In genomic region chr10:110163192-110163773, GRCh38 we compare ENCODE assay signal across 26 cellular contexts. TPM values are rescaled to one million over a fixed set of nuclear protein-coding genes. Genes with fewer than 3 reads are reported as not detected.
A peak's percentile ranks its signal among the peaks of the same experiment; 100 is the strongest.
DNase-seq lines count a peak whose midpoint lies in the region; ATAC-seq, FAIRE-seq and TF ChIP-seq lines count a peak whose summit lies in the region.
"Had no signal": no experiment of that assay in that cellular context is flagged by ENCODE, and none has a peak within 500 bp of the region (broad histone marks: within the 10 kb centered on the region; RNA-seq: fewer than 3 reads in every experiment).

No MANE protein-coding gene starts in this region.

- no peaks in the 10 kb centered on the region for H3K9me3 Mint-ChIP-seq in progenitor cell of endocrine pancreas (ENCODE audit: low read depth)
- H3K9me3 Mint-ChIP-seq: HFFc6; mesothelial cell of epicardium; nephron; stimulated activated naive CD8-positive, alpha-beta T cell treated with anti-CD3 and anti-CD28 coated beads, Interleukin-15, amount 100 ng/mL, for 72 hours; T-cell; type B pancreatic cell had no signal

- no peak overlapping the region for H3K4me3 Mint-ChIP-seq in progenitor cell of endocrine pancreas (ENCODE audit: low read depth)
- H3K4me3 Mint-ChIP-seq: HFFc6; mesothelial cell of epicardium; nephron; stimulated activated naive CD8-positive, alpha-beta T cell treated with anti-CD3 and anti-CD28 coated beads, Interleukin-15, amount 100 ng/mL, for 72 hours; T-cell; type B pancreatic cell had no signal

- peaks cover 17% of the 10 kb centered on the region for H3K4me1 Mint-ChIP-seq in progenitor cell of endocrine pancreas (ENCODE audit: low read depth)

- H3K27ac Mint-ChIP-seq in progenitor cell of endocrine pancreas: peak overlapping the region; percentile 27
- H3K27ac Mint-ChIP-seq: HFFc6; mesothelial cell of epicardium; nephron; stimulated activated naive CD8-positive, alpha-beta T cell treated with anti-CD3 and anti-CD28 coated beads, Interleukin-15, amount 100 ng/mL, for 72 hours; T-cell; type B pancreatic cell had no signal

- BruUV-seq in K562 (replicated peaks; lab: Mats Ljungman, UMichigan): no TSS peak

- TF ChIP-seq POLR2A in K562 (conservative IDR thresholded peaks at IDR 0.05): no peak

- TF ChIP-seq RAD21 in K562 (CRISPR knock-in tag; conservative IDR thresholded peaks at IDR 0.05 in 1 of 2, IDR thresholded peaks at IDR 0.05 in 1 of 2): no peak

- POLR2A ChIA-PET in K562 (lab: Yijun Ruan, JAX): interaction anchor here (0.5 to 0.6 kb wide), 2 partner anchors 56 to 708 kb away, joined by 3 to 4 read pairs; partner anchors contain the start of gene PDCD4

- no peak for FAIRE-seq in K562 (lab: Jason Lieb, UNC)
- FAIRE-seq: bronchial epithelial cell, frontal cortex had no signal

- H3K4me2 ChIP-seq in K562 (ENCODE audit: insufficient read depth, low read length): no peak overlapping the region

- in situ Hi-C loops in K562 (cut with MboI): no loop called here

- H3K27me3 ChIP-seq in K562 (ENCODE audit: control insufficient read depth in 2 of 2, insufficient read depth in 2 of 2, low read length in 2 of 2): peaks cover 6 to 41% of the 10 kb centered on the region in 2 experiments; a peak in 4 of 5 replicates

- DNase-seq in NCI-H1105 treated with DMSO at 0.1 percent for 48 hours (lab: John Stamatoyannopoulos, UW): peak; percentile 1
- DNase-seq in NCI-H1105 (lab: John Stamatoyannopoulos, UW): no peak
- peak; percentile 51 for DNase-seq in NCI-H2107 treated with DMSO at 0.1 percent for 48 hours (lab: John Stamatoyannopoulos, UW; ENCODE audit: unreplicated experiment)
- no peak for DNase-seq in K562 (ENCODE audit: extremely low read depth in 1 of 4, low spot score in 3 of 4)
- no peak for DNase-seq in progenitor cell of endocrine pancreas (ENCODE audit: low spot score, unreplicated experiment)
- DNase-seq in NCI-H128 (lab: John Stamatoyannopoulos, UW; ENCODE audit: unreplicated experiment): no peak
- DNase-seq: activated CD4-positive, alpha-beta T cell treated with anti-CD3 and anti-CD28 coated beads for 48 hours; adrenal gland; C1 segment of cervical spinal cord; GDM1; HFFc6; NCI-H1436 treated with DMSO at 0.1 percent for 48 hours; OCI-M1; stimulated activated CD4-positive, alpha-beta T cell treated with anti-CD3 and anti-CD28 coated beads, Interleukin-4, amount 100 ng/mL, for 1 hour; stimulated activated naive CD8-positive, alpha-beta T cell treated with anti-CD3 and anti-CD28 coated beads, Interleukin-15, amount 100 ng/mL, for 72 hours had no signal

- TF ChIP-seq CTCF in K562 (IDR thresholded peaks at IDR 0.05 in 2 of 3, conservative IDR thresholded peaks at IDR 0.05 in 1 of 3; ENCODE audit: insufficient read depth in 2 of 3, low read depth in 1 of 3, low read length in 3 of 3) (no peak), progenitor cell of endocrine pancreas (IDR thresholded peaks at IDR 0.05; ENCODE audit: unreplicated experiment) (no peak)

- H3K36me3 Mint-ChIP-seq in progenitor cell of endocrine pancreas (ENCODE audit: insufficient read depth): no peaks in the 10 kb centered on the region
- H3K36me3 Mint-ChIP-seq: mesothelial cell of epicardium, T-cell, type B pancreatic cell had no signal

- 10% methylated on average over 5 of the region's 5 CpGs for WGBS in K562 (ENCODE audit: insufficient coverage, low coverage, missing lambda C conversion rate)

- no peak overlapping the region for H3K27ac ChIP-seq in K562 (ENCODE audit: extremely low read depth, low read depth, low read length)
- H3K27ac ChIP-seq: adrenal gland, epithelial cell of prostate, prostate gland, skin epidermis had no signal

- no peaks in the 10 kb centered on the region for H3K36me3 ChIP-seq in K562 (ENCODE audit: control insufficient read depth, insufficient read depth, low read length)
- H3K36me3 ChIP-seq: adrenal gland, prostate gland had no signal

- H2AFZ ChIP-seq in K562 (ENCODE audit: low read depth, low read length): no peak overlapping the region

- intact Hi-C loops in K562 (cut with micrococcal nuclease): no loop called here

- CTCF ChIA-PET in K562 (lab: Yijun Ruan, JAX; ENCODE audit: low intra/inter-chr PET ratio): no interaction called here

- no peak overlapping the region for H3K9ac ChIP-seq in K562 (ENCODE audit: insufficient read depth in 1 of 2, low read depth in 2 of 2, low read length in 2 of 2)

- no peaks in the 10 kb centered on the region for H4K20me1 ChIP-seq in K562 (replicated peaks; ENCODE audit: control insufficient read depth, insufficient read depth, low read length)

- no peaks in the 10 kb centered on the region for H3K9me1 ChIP-seq in K562 (ENCODE audit: control insufficient read depth, insufficient read depth, low read length)

- ATAC-seq in K562 (no peak), HG03439 (IDR thresholded peaks at IDR 0.05; ENCODE audit: unreplicated experiment) (no peak), HG03135 (IDR thresholded peaks at IDR 0.05; ENCODE audit: unreplicated experiment) (no peak)
- ATAC-seq: stimulated activated naive CD8-positive, alpha-beta T cell treated with anti-CD3 and anti-CD28 coated beads, Interleukin-15, amount 100 ng/mL, for 72 hours; T-cell had no signal

- H3K79me2 ChIP-seq in K562 (ENCODE audit: control insufficient read depth, insufficient read depth, low read length): no peaks in the 10 kb centered on the region

- no peaks in the 10 kb centered on the region; a peak in 1 of 5 replicates for H3K4me1 ChIP-seq in K562 (replicated peaks in 1 of 2; ENCODE audit: control insufficient read depth in 2 of 2, insufficient read depth in 2 of 2, low read length in 2 of 2)
- H3K4me1 ChIP-seq: adrenal gland, prostate gland had no signal

- no peaks in the 10 kb centered on the region for H3K9me3 ChIP-seq in K562 (replicated peaks; ENCODE audit: control insufficient read depth, insufficient read depth, low read depth, low read length)
- H3K9me3 ChIP-seq: adrenal gland, prostate gland had no signal

- TF ChIP-seq EP300 in K562 (IDR thresholded peaks at IDR 0.05; ENCODE audit: low read length): no peak

- no peak overlapping the region for H3K4me3 ChIP-seq in K562
- H3K4me3 ChIP-seq: adrenal gland, prostate gland, skin epidermis had no signal

- H3K27me3 Mint-ChIP-seq in progenitor cell of endocrine pancreas: peaks cover 14% of the 10 kb centered on the region

TF ChIP-seq in K562, 482 proteins besides CTCF, POLR2A, EP300 and RAD21:
- no peak for TF ChIP-seq ZNF12 (CRISPR knock-in tag; IDR thresholded peaks at IDR 0.05)
- TF ChIP-seq ZNF239 (CRISPR knock-in tag; IDR thresholded peaks at IDR 0.05): peak; percentile 33; the same call in 1 of the 2 replicates
- TF ChIP-seq TCF3 (CRISPR knock-in tag; IDR thresholded peaks at IDR 0.05): no peak

RNA-seq across cellular contexts. Expression of gene MXI1, which starts 44.1 kb away (rescaled TPM):
- total RNA-seq in K562 (2011; cell fraction: chromatin; rRNA removed; ENCODE audit: low replicate concordance): 6.0 and 16.1 TPM in 2 replicates
- total RNA-seq in K562 (2011; cell fraction: nucleolus; rRNA removed): 4.0 and 5.7 TPM in 2 replicates
- total RNA-seq in K562 (2011; cell fraction: nucleoplasm; rRNA removed): 9.7 and 17.9 TPM in 2 replicates
- total RNA-seq in K562 (2014; rRNA removed): 14.3 and 18.2 TPM in 2 replicates
- total RNA-seq in K562 (2014; rRNA removed; fragmentation: Illumina TruSeq; extraction: Trizol): 14.8 and 21.2 TPM in 2 replicates
- total RNA-seq in K562 (2015; rRNA removed; fragmentation: Illumina TruSeq; extraction: Trizol): 8.0 and 9.1 TPM in 2 replicates
- 16.4 and 17.8 TPM in 2 replicates for total RNA-seq in K562 (2021)
- 23.7 and 24.4 TPM in 2 replicates for polyA plus RNA-seq in K562 (2011; rRNA removed)
- polyA plus RNA-seq in K562 (2011; cell fraction: cytosol; rRNA removed): 10.5 and 13.2 TPM in 2 replicates
- 18.3 and 28.9 TPM in 2 replicates for polyA plus RNA-seq in K562 (2011; cell fraction: nucleus; rRNA removed)
- 12.3 and 13.1 TPM in 2 replicates for polyA plus RNA-seq in K562 (2012)
- 13.7 and 17.6 TPM in 2 replicates for polyA plus RNA-seq in K562 (2014; fragmentation: Illumina TruSeq; extraction: Trizol)
- polyA plus RNA-seq in K562 (2014; fragmentation: Nextera tagmentation; extraction: Ambion mirVana): 10 to 100 TPM; 11.4 to 15.8 TPM
- 12.9 and 13.4 TPM in 2 replicates for polyA plus RNA-seq in K562 (2014; rRNA removed)
- 27.0 and 27.3 TPM in 2 replicates for polyA minus RNA-seq in K562 (2011; rRNA and poly(A)+ RNA removed)
- polyA minus RNA-seq in K562 (2011; cell fraction: cytosol; rRNA and poly(A)+ RNA removed): 17.8 and 21.1 TPM in 2 replicates
- 5.9 and 12.3 TPM in 2 replicates for polyA minus RNA-seq in K562 (2011; cell fraction: nucleus; rRNA and poly(A)+ RNA removed)
- 27.6 and 30.6 TPM in 2 replicates for total RNA-seq in progenitor cell of endocrine pancreas

Comparison
In these comparisons a context has a peak if more than half of its experiments do, and no peak if none do; other contexts are left out.
1. DNase-seq: peak in NCI-H1105 treated with DMSO at 0.1 percent for 48 hours (single experiment) and NCI-H2107 treated with DMSO at 0.1 percent for 48 hours (single experiment); none in NCI-H1105 (single experiment), K562 (0 of 4), progenitor cell of endocrine pancreas (single experiment) and NCI-H128 (single experiment).